Comparison of ENCODE assay signal across 34 cellular contexts in the genomic region with DNA sequence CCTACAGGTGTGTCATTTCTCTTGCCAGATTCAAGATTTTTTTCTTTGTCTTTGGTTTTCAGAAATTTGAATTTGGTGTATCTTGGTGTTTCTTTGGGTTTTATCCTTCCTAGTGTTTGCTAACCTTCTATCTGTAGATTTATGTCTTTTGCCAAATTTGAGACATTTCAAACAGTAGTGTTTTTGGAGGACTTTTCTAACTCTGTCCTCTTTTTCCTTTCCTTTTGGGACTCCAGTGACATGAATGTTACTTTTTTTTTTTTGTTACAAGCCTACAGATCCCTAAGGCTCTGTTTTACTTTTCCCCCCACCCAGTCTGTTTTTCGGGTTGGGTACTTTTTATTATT.
"Had no signal": no experiment of that assay in that cellular context is flagged by ENCODE, and none has a peak within 500 bp of the region (broad histone marks: within the 10 kb centered on the region; RNA-seq: fewer than 3 reads in every experiment).

No MANE protein-coding gene starts in this region.

- DNase-seq: activated B cell treated with CpG ODN at 0.5 μM for 24 hours; activated CD4-positive, alpha-beta T cell treated with anti-CD3 and anti-CD28 coated beads for 48 hours; activated CD4-positive, alpha-beta T cell treated with anti-CD3 and anti-CD28 coated beads, Interleukin-2, amount 50 U/mL, for 1 hour; activated CD4-positive, alpha-beta T cell treated with anti-CD3 and anti-CD28 coated beads, Interleukin-2, amount 50 U/mL, for 48 hours; activated CD8-positive, alpha-beta memory T cell treated with anti-CD3 and anti-CD28 coated beads, Interleukin-2, amount 50 U/mL, for 48 hours; activated effector memory CD4-positive, alpha-beta T cell treated with anti-CD3 and anti-CD28 coated beads, Interleukin-2, amount 50 U/mL, for 16 hours; activated naive CD4-positive, alpha-beta T cell treated with anti-CD3 and anti-CD28 coated beads for 36 hours; activated naive CD8-positive, alpha-beta T cell treated with anti-CD3 and anti-CD28 coated beads, Interleukin-2, amount 10 ng/mL, durations not matched to agents 7 days and 5 days; activated T-cell treated with anti-CD3 and anti-CD28 coated beads for 4 hours; activated T-cell treated with anti-CD3 and anti-CD28 coated beads, Interleukin-2, amount 50 U/mL, for 4 hours; amniotic stem cell; anterior cingulate cortex; brain microvascular endothelial cell; caudate nucleus; cerebellar nuclear complex; colonic mucosa; effector CD8-positive, alpha-beta T cell; foreskin fibroblast; head of caudate nucleus; SW 1271; T-helper 1 cell; T-helper 17 cell; T1000; WERI-Rb-1 had no signal

- ATAC-seq: activated CD4-positive, CD25-positive, alpha-beta regulatory T cell treated with anti-CD3 and anti-CD28 coated beads, Interleukin-2, amount 50 U/mL, for 24 hours; activated T-cell treated with anti-CD3 and anti-CD28 coated beads, Interleukin-2, amount 50 U/mL, for 4 hours; T-helper 17 cell had no signal

- H3K27me3 Mint-ChIP-seq: activated B cell treated with CpG ODN at 0.5 μM for 24 hours; activated naive CD4-positive, alpha-beta T cell treated with anti-CD3 and anti-CD28 coated beads, Interleukin-2, amount 50 U/mL, for 24 hours; activated naive CD8-positive, alpha-beta T cell treated with anti-CD3 and anti-CD28 coated beads, Interleukin-2, amount 10 ng/mL, durations not matched to agents 7 days and 5 days; T-helper 17 cell had no signal

- H3K27ac Mint-ChIP-seq: activated B cell treated with CpG ODN at 0.5 μM for 24 hours; activated naive CD4-positive, alpha-beta T cell treated with anti-CD3 and anti-CD28 coated beads for 36 hours; activated naive CD4-positive, alpha-beta T cell treated with anti-CD3 and anti-CD28 coated beads, Interleukin-2, amount 50 U/mL, for 24 hours; activated naive CD8-positive, alpha-beta T cell treated with anti-CD3 and anti-CD28 coated beads, Interleukin-2, amount 10 ng/mL, durations not matched to agents 7 days and 5 days; activated T-helper 1 cell treated with anti-CD3 and anti-CD28 coated beads, Interleukin-12 subunit alpha, Interleukin-12 subunit beta, Interleukin-2, Interleukin-4 antibody, amounts not matched to agents 30 ng/mL and 10 ng/mL and 1 ng/mL, durations not matched to agents 14 hours and 24 hours and 36 hours; activated T-helper 2 cell treated with anti-CD3 and anti-CD28 coated beads, Interferon-gamma antibody, Interleukin-2, Interleukin-4, amounts not matched to agents 10 μg/mL and 5 μg/mL and 100 μg/mL, durations not matched to agents 14 hours and 24 hours and 36 hours; T-helper 17 cell; T-helper 2 cell treated with Interferon-gamma antibody and Interleukin-4, amounts not matched to agents 5 μg/mL and 100 μg/mL, for 36 hours had no signal

- H3K4me3 Mint-ChIP-seq: activated B cell treated with CpG ODN at 0.5 μM for 24 hours; activated naive CD4-positive, alpha-beta T cell treated with anti-CD3 and anti-CD28 coated beads for 36 hours; activated naive CD8-positive, alpha-beta T cell treated with anti-CD3 and anti-CD28 coated beads, Interleukin-2, amount 10 ng/mL, durations not matched to agents 7 days and 5 days; activated T-cell treated with anti-CD3 and anti-CD28 coated beads, Interleukin-2, amount 50 U/mL, for 4 hours; activated T-helper 1 cell treated with anti-CD3 and anti-CD28 coated beads, Interleukin-12 subunit alpha, Interleukin-12 subunit beta, Interleukin-2, Interleukin-4 antibody, amounts not matched to agents 30 ng/mL and 10 ng/mL and 1 ng/mL, durations not matched to agents 14 hours and 24 hours and 36 hours; T-helper 17 cell; T-helper 2 cell treated with Interferon-gamma antibody and Interleukin-4, amounts not matched to agents 5 μg/mL and 100 μg/mL, for 36 hours had no signal

- FAIRE-seq: astrocyte, bronchial epithelial cell, endometrium, endothelial cell of umbilical vein, frontal cortex had no signal
